Comparison of ENCODE assay signal across 12 cellular contexts in genomic region chr19:12034196-12034595, GRCh38. TPM values are rescaled to one million over a fixed set of nuclear protein-coding genes. Genes with fewer than 3 reads are reported as not detected.
DNase-seq lines count a peak whose midpoint lies in the region; ATAC-seq, FAIRE-seq and TF ChIP-seq lines count a peak whose summit lies in the region.
"Had no signal": no experiment of that assay in that cellular context is flagged by ENCODE, and none has a peak within 500 bp of the region (broad histone marks: within the 10 kb centered on the region; RNA-seq: fewer than 3 reads in every experiment).

No MANE protein-coding gene starts in this region.

- no peaks in the 10 kb centered on the region for H3K9me2 ChIP-seq in OCI-LY1 (ENCODE audit: low read depth, low read length)
- no peaks in the 10 kb centered on the region for H3K9me2 ChIP-seq in neural cell (ENCODE audit: insufficient read depth, low read length)

- H3K27me3 Mint-ChIP-seq in CD4-positive, alpha-beta T cell, result no peaks in the 10 kb centered on the region

- H3K4me2 ChIP-seq in OCI-LY1 (ENCODE audit: low read length) (peak overlapping the region; percentile 68), neural cell (ENCODE audit: low read length) (peak overlapping the region; percentile 100)

- peak overlapping the region; percentile 84 for H3K4me3 Mint-ChIP-seq in CD4-positive, alpha-beta T cell

- H2AFZ ChIP-seq in OCI-LY1 (ENCODE audit: low read length) (no peak overlapping the region), neural cell (ENCODE audit: low read depth, low read length) (no peak overlapping the region)

- H3K4me1 ChIP-seq in OCI-LY1 (ENCODE audit: insufficient read depth, low read length, severe bottlenecking) (peaks cover 14% of the 10 kb centered on the region), small intestine (ENCODE audit: control insufficient read depth in 2 of 2, insufficient read depth in 1 of 2, low read depth in 1 of 2, low read length in 1 of 2) (peaks cover 2 to 7% of the 10 kb centered on the region in 2 donors)

- TF ChIP-seq EP300 in neural cell (conservative IDR thresholded peaks at IDR 0.05; ENCODE audit: poor library complexity, severe bottlenecking), result no peak

- ATAC-seq in CD4-positive, alpha-beta T cell (ENCODE audit: poor library complexity), result no peak
- ATAC-seq in left colon, result no peak
- ATAC-seq: activated T-cell treated with anti-CD3 and anti-CD28 coated beads, Interleukin-2, amount 50 U/mL, for 72 hours had no signal

- H3K9ac ChIP-seq in OCI-LY1 (ENCODE audit: low read length), result no peak overlapping the region; the same call in 1 of the 2 replicates
- H3K9ac ChIP-seq in neural cell (ENCODE audit: low read length), result peak overlapping the region; percentile 93

- peak overlapping the region; percentile 53 for H3K27ac Mint-ChIP-seq in CD4-positive, alpha-beta T cell
- H3K27ac Mint-ChIP-seq: activated T-cell treated with anti-CD3 and anti-CD28 coated beads, Interleukin-2, amount 50 U/mL, for 72 hours had no signal

- H3F3A ChIP-seq in OCI-LY1 (ENCODE audit: insufficient read depth, low read length) (no peaks in the 10 kb centered on the region), neural cell (ENCODE audit: insufficient read depth, low read length, poor library complexity, severe bottlenecking) (no peaks in the 10 kb centered on the region)

- no peak for FAIRE-seq in small intestine (lab: Jason Lieb, UNC)

- H3K9me3 Mint-ChIP-seq in CD4-positive, alpha-beta T cell, result peaks cover 2% of the 10 kb centered on the region

- H3K36me3 Mint-ChIP-seq in CD4-positive, alpha-beta T cell (ENCODE audit: low read depth), result peaks cover 44% of the 10 kb centered on the region

- H3K4me1 Mint-ChIP-seq in CD4-positive, alpha-beta T cell (ENCODE audit: low read depth), result peaks cover 22% of the 10 kb centered on the region

- DNase-seq in CD4-positive, alpha-beta T cell, result no peak
- DNase-seq in epithelial cell of proximal tubule (ENCODE audit: low read depth) (peak; percentile 23), small intestine (no peak), DMS153 (lab: John Stamatoyannopoulos, UW) (no peak), left colon (no peak), activated gamma-delta T cell treated with Interleukin-2 at 50 U/mL for 16 hours (no peak)
- DNase-seq: activated T-cell treated with anti-CD3 and anti-CD28 coated beads, Interleukin-2, amount 50 U/mL, for 72 hours; NCI-H1048; SHP77 had no signal

- intact Hi-C loops in CD4-positive, alpha-beta T cell (cut with DNase I, micrococcal nuclease), result no loop called here
- intact Hi-C loops in left colon (cut with DNase I, micrococcal nuclease), result no loop called here

- peaks cover under 1% of the 10 kb centered on the region for H3K9me3 ChIP-seq in CD4-positive, alpha-beta T cell (ENCODE audit: control insufficient read depth, low read length)
- H3K9me3 ChIP-seq in OCI-LY1 (ENCODE audit: low read length) (0 out of 2 replicates have a peak, but pooled peaks cover 3% of the 10 kb centered on the region), neural cell (ENCODE audit: low read length) (no peaks in the 10 kb centered on the region), small intestine (ENCODE audit: control insufficient read depth, low read depth) (no peaks in the 10 kb centered on the region)
- H3K9me3 ChIP-seq: tibial nerve had no signal

- no peak overlapping the region for H3K27ac ChIP-seq in CD4-positive, alpha-beta T cell (ENCODE audit: low read depth, low read length)
- H3K27ac ChIP-seq in OCI-LY1 (ENCODE audit: low read depth, low read length, poor library complexity, severe bottlenecking) (peak overlapping the region; percentile 29), neural cell (ENCODE audit: low read length) (peak overlapping the region; percentile 86), small intestine (ENCODE audit: low read depth in 1 of 2, low read length in 1 of 2) (no peak overlapping the region)

- H3K4me3 ChIP-seq in OCI-LY1 (ENCODE audit: low read depth, low read length, poor library complexity, severe bottlenecking), result peak overlapping the region; percentile 69
- H3K4me3 ChIP-seq in epithelial cell of proximal tubule (ENCODE audit: low read depth, low read length), result peak overlapping the region; percentile 86
- H3K4me3 ChIP-seq in neural cell (ENCODE audit: low read length), result peak overlapping the region; percentile 97
- no peak overlapping the region for H3K4me3 ChIP-seq in small intestine (ENCODE audit: low read depth in 1 of 2, low read length in 2 of 2)

- H4K20me1 ChIP-seq in OCI-LY1 (ENCODE audit: insufficient read depth, low read length) (no peaks in the 10 kb centered on the region), neural cell (ENCODE audit: insufficient read depth) (no peaks in the 10 kb centered on the region)

- H3K79me2 ChIP-seq in OCI-LY1 (ENCODE audit: insufficient read depth, low read length) (no peaks in the 10 kb centered on the region), neural cell (replicated peaks; ENCODE audit: insufficient read depth, low read length) (peaks cover 44% of the 10 kb centered on the region)

- no peaks in the 10 kb centered on the region for H3K27me3 ChIP-seq in CD4-positive, alpha-beta T cell (ENCODE audit: control insufficient read depth, insufficient read depth, low read length)
- H3K27me3 ChIP-seq in OCI-LY1 (ENCODE audit: insufficient read depth, low read length) (no peaks in the 10 kb centered on the region), neural cell (ENCODE audit: insufficient read depth, low read depth, low read length) (no peaks in the 10 kb centered on the region), small intestine (ENCODE audit: control insufficient read depth in 2 of 2, insufficient read depth in 2 of 2, low read length in 2 of 2) (no peaks in the 10 kb centered on the region)
- H3K27me3 ChIP-seq: tibial nerve had no signal

- TF ChIP-seq RAD21 in neural cell (conservative IDR thresholded peaks at IDR 0.05), result no peak

- CTCF ChIA-PET in CD4-positive, alpha-beta T cell (lab: Charles Lee), result no interaction called here

- no peaks in the 10 kb centered on the region for H3K36me3 ChIP-seq in OCI-LY1 (ENCODE audit: insufficient read depth, low read length)
- H3K36me3 ChIP-seq in neural cell (ENCODE audit: insufficient read depth, low read length), result no peaks in the 10 kb centered on the region
- no peaks in the 10 kb centered on the region for H3K36me3 ChIP-seq in small intestine (ENCODE audit: control insufficient read depth in 2 of 2, insufficient read depth in 2 of 2, low read length in 2 of 2)

- POLR2A ChIA-PET in CD4-positive, alpha-beta T cell (lab: Charles Lee), result interaction anchor here (1.0 to 2.4 kb wide), 2 partner anchors 46 to 110 kb away, joined by 3 to 7 read pairs; no protein-coding TSS in a partner anchor

- TF ChIP-seq CTCF in CD4-positive, alpha-beta T cell (IDR thresholded peaks at IDR 0.05), result no peak
- TF ChIP-seq CTCF in OCI-LY1 (IDR thresholded peaks at IDR 0.05; ENCODE audit: low read length), result no peak
- TF ChIP-seq CTCF in epithelial cell of proximal tubule (conservative IDR thresholded peaks at IDR 0.05; ENCODE audit: low read depth, low read length), result no peak
- no peak for TF ChIP-seq CTCF in neural cell (IDR thresholded peaks at IDR 0.05; ENCODE audit: poor library complexity, severe bottlenecking)

- 76 to 85% (median 85%) methylated on average over 2 of the region's 2 CpGs for WGBS in small intestine, 3 donors

TF ChIP-seq in neural cell, 6 proteins besides CTCF, POLR2A, EP300 and RAD21 (continues in another document):
- TF ChIP-seq POLR2AphosphoS5 (IDR thresholded peaks at IDR 0.05) (no peak), EZH2 (IDR thresholded peaks at IDR 0.05; ENCODE audit: borderline replicate concordance, insufficient read depth, low read length, poor library complexity, severe bottlenecking) (no peak), REST (IDR thresholded peaks at IDR 0.05; ENCODE audit: borderline replicate concordance) (no peak), MXI1 (conservative IDR thresholded peaks at IDR 0.05; ENCODE audit: poor library complexity, severe bottlenecking) (no peak), SMC3 (conservative IDR thresholded peaks at IDR 0.05; ENCODE audit: poor library complexity) (no peak)

RNA-seq across cellular contexts. Expression of gene ZNF433, which starts 1.3 kb away (rescaled TPM):
- 1 to 10 TPM; 2.6 to 2.8 TPM for total RNA-seq in CD4-positive, alpha-beta T cell
- total RNA-seq in epithelial cell of proximal tubule (1.3 and 1.4 TPM in 2 replicates), left colon (1 to 10 TPM; 2.3 to 2.7 TPM)
- polyA plus RNA-seq in neural cell (37.3 and 40.6 TPM in 2 replicates), small intestine (1 to 10 TPM in 1 of 3 donors, under 1 TPM in 2; 0.22 to 1.6 (median 0.27) TPM)
- 73.5 and 85.4 TPM in 2 replicates for polyA minus RNA-seq in neural cell

RNA-seq across cellular contexts. Expression of gene ZNF878, which starts 18.6 kb away (rescaled TPM):
- total RNA-seq in CD4-positive, alpha-beta T cell, result not detected
- total RNA-seq in epithelial cell of proximal tubule (0.72 TPM in 1 of 2 replicates, not detected in the other), left colon (under 1 TPM in 1 of 2 donors, not detected in 1; 0.45 TPM)
- polyA plus RNA-seq in neural cell (0.21 TPM in 1 of 2 replicates, not detected in the other), small intestine (under 1 TPM in 1 of 3 donors, not detected in 2; 0.15 TPM)
- 0.24 and 0.93 TPM in 2 replicates for polyA minus RNA-seq in neural cell

RNA-seq across cellular contexts. Expression of gene ZNF844, which starts 30.3 kb away (rescaled TPM):
- 10 to 100 TPM; 22.2 to 23.7 TPM for total RNA-seq in CD4-positive, alpha-beta T cell
- total RNA-seq in epithelial cell of proximal tubule (0.86 and 0.94 TPM in 2 replicates), left colon (10 to 100 TPM in 1 of 2 donors, 1 to 10 TPM in 1; 8.6 to 13.5 TPM)
- polyA plus RNA-seq in neural cell (11.1 and 15.1 TPM in 2 replicates), small intestine (1 to 10 TPM; 1.6 to 3.0 (median 1.8) TPM)
- polyA minus RNA-seq in neural cell, result 40.7 and 43.2 TPM in 2 replicates

Comparison
In these comparisons a context has a peak if more than half of its experiments do, and no peak if none do; other contexts are left out.
1. H3K27ac ChIP-seq: peak in OCI-LY1 (single experiment) and neural cell (single experiment); none in CD4-positive, alpha-beta T cell (single experiment) and small intestine (0 of 2).
2. H3K4me3 ChIP-seq: peak in OCI-LY1 (single experiment), epithelial cell of proximal tubule (single experiment) and neural cell (single experiment); none in small intestine (0 of 2).